Comparison of ENCODE assay signal across 19 cellular contexts in the genomic region with DNA sequence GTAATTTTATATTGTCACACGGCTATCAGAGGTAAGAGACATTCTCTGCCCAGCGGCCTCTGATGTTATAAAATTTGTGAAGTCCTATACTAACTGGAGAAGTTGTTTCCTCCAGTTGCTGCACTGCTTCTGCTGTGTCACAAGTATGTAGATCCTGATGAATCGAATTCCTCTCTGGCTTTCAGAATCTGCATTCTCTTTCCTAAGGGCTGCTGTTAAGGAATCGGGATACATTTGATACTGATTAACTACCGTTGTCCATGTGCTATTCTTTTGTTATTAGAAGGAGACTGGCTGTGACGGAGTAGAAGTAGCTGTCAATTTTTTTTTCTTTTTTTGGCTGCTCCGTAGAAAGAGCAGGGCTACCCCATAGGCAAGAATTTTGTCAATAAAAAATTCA.
"Had no signal": no experiment of that assay in that cellular context is flagged by ENCODE, and none has a peak within 500 bp of the region (broad histone marks: within the 10 kb centered on the region; RNA-seq: fewer than 3 reads in every experiment).

No MANE protein-coding gene starts in this region.

- H3K4me3 ChIP-seq: colonic mucosa, hepatocyte, mucosa of descending colon, psoas muscle, sigmoid colon, skin epidermis, stomach had no signal

- H3K27me3 ChIP-seq: colonic mucosa, foreskin keratinocyte, hepatocyte, neutrophil, sigmoid colon, stomach had no signal

- H3K4me3 Mint-ChIP-seq: naive thymus-derived CD8-positive, alpha-beta T cell had no signal

- H3K9me3 ChIP-seq: colonic mucosa, mucosa of descending colon, neutrophil, psoas muscle, sigmoid colon, stomach had no signal

- H3K27ac ChIP-seq: colonic mucosa, foreskin keratinocyte, hepatocyte, neutrophil, psoas muscle, sigmoid colon, skin epidermis, stomach had no signal

- DNase-seq: colonic mucosa; dermis blood vessel endothelial cell; erythroblast; foreskin keratinocyte; head of caudate nucleus; islet precursor cell; left cardiac atrium; mucosa of descending colon; naive thymus-derived CD8-positive, alpha-beta T cell; psoas muscle; sigmoid colon; stimulated activated CD4-positive, alpha-beta T cell treated with anti-CD3 and anti-CD28 coated beads, Interleukin-2, amount 100 ng/mL, for 24 hours; stimulated activated naive CD4-positive, alpha-beta T cell; stomach; substantia nigra; trophoblast cell had no signal

- H3K4me1 Mint-ChIP-seq: naive thymus-derived CD8-positive, alpha-beta T cell had no signal

- H2AFZ ChIP-seq: hepatocyte had no signal

- H3K27me3 Mint-ChIP-seq: naive thymus-derived CD8-positive, alpha-beta T cell had no signal

- H3K79me2 ChIP-seq: hepatocyte had no signal

- H3K9me3 Mint-ChIP-seq: naive thymus-derived CD8-positive, alpha-beta T cell had no signal

- ATAC-seq: left cardiac atrium; mucosa of descending colon; naive thymus-derived CD8-positive, alpha-beta T cell; psoas muscle had no signal

- H3K36me3 ChIP-seq: colonic mucosa had no signal

- H3K4me1 ChIP-seq: colonic mucosa, foreskin keratinocyte, psoas muscle, sigmoid colon, stomach had no signal

- H3K27ac Mint-ChIP-seq: naive thymus-derived CD8-positive, alpha-beta T cell had no signal

- H3K4me2 ChIP-seq: hepatocyte had no signal
